In genomic region chr5:73215891-73216610, GRCh38 we compare ENCODE assay signal across 8 cellular contexts. TPM values are rescaled to one million over a fixed set of nuclear protein-coding genes. Genes with fewer than 3 reads are reported as not detected.
DNase-seq lines count a peak whose midpoint lies in the region; ATAC-seq and TF ChIP-seq lines count a peak whose summit lies in the region.

No MANE protein-coding gene starts in this region.

- BruUV-seq in PC-3 (replicated peaks; lab: Mats Ljungman, UMichigan): no TSS peak

- H2AFZ ChIP-seq in PC-3 (ENCODE audit: low read length): peak overlapping the region; percentile 82

- H3K4me3 Mint-ChIP-seq in neural crest cell: peak overlapping the region; percentile 47

- peak; percentile 19 for DNase-seq in NOMO-1 treated with DMSO at 0.1 percent for 48 hours (lab: John Stamatoyannopoulos, UW; ENCODE audit: unreplicated experiment)
- no peak for DNase-seq in NOMO-1 treated with dmso at 0.1 percent for 144 hours (lab: John Stamatoyannopoulos, UW; ENCODE audit: unreplicated experiment)
- DNase-seq in PC-3: peak; percentile 77
- DNase-seq in activated effector memory CD4-positive, alpha-beta T cell treated with Interleukin-2 at 50 U/mL for 16 hours: peak; percentile 36
- peak; percentile 73 for DNase-seq in fibroblast of villous mesenchyme (ENCODE audit: low read depth)
- peak; percentile 82 for DNase-seq in neural crest cell (ENCODE audit: low read depth, low spot score)

- H3K4me1 Mint-ChIP-seq in neural crest cell: no peaks in the 10 kb centered on the region

- H3K4me3 ChIP-seq in PC-3 (ENCODE audit: low read length): peak overlapping the region; percentile 68
- peak overlapping the region; percentile 48 for H3K4me3 ChIP-seq in fibroblast of villous mesenchyme (ENCODE audit: low read depth, low read length)
- peak overlapping the region; percentile 55 to 68 for H3K4me3 ChIP-seq in stomach smooth muscle (ENCODE audit: low read length in 2 of 2)

- TF ChIP-seq CTCF in PC-3 (conservative IDR thresholded peaks at IDR 0.05; ENCODE audit: low read depth, low read length) (peak; percentile 70), fibroblast of villous mesenchyme (IDR thresholded peaks at IDR 0.05; ENCODE audit: insufficient read depth, low read depth, low read length) (peak; percentile 84), neural crest cell (conservative IDR thresholded peaks at IDR 0.05) (peak; percentile 88)

- no peaks in the 10 kb centered on the region for H3K4me1 ChIP-seq in PC-3 (ENCODE audit: insufficient read depth, low read length)
- H3K4me1 ChIP-seq in stomach smooth muscle (ENCODE audit: control insufficient read depth, insufficient read depth, low read length): peaks cover 10% of the 10 kb centered on the region

- H3K36me3 Mint-ChIP-seq in neural crest cell (ENCODE audit: low read depth): peaks cover 3% of the 10 kb centered on the region

- intact Hi-C loops in PC-3 (cut with micrococcal nuclease): loop anchor here (1.0 to 5.0 kb wide), 4 partner anchors 81 to 235 kb away; no protein-coding TSS in a partner anchor

- H3K4me2 ChIP-seq in PC-3 (ENCODE audit: low read length): peak overlapping the region; percentile 93

- H3K36me3 ChIP-seq in PC-3 (ENCODE audit: low read depth, low read length): no peaks in the 10 kb centered on the region
- no peaks in the 10 kb centered on the region for H3K36me3 ChIP-seq in stomach smooth muscle (ENCODE audit: control insufficient read depth in 2 of 2, insufficient read depth in 2 of 2, low read length in 2 of 2)

- ATAC-seq in HG03439 (IDR thresholded peaks at IDR 0.05; ENCODE audit: unreplicated experiment) (peak; percentile 77), PC-3 (peak; percentile 94)

- H3K9me3 ChIP-seq in PC-3 (ENCODE audit: low read length) (no peaks in the 10 kb centered on the region), stomach smooth muscle (ENCODE audit: control insufficient read depth in 2 of 2, low read length in 2 of 2) (no peaks in the 10 kb centered on the region)

- H3K9me2 ChIP-seq in PC-3 (replicated peaks; ENCODE audit: low read length): no peaks in the 10 kb centered on the region

- H3K27ac Mint-ChIP-seq in neural crest cell (ENCODE audit: unreplicated experiment): no peak overlapping the region

- H3K27me3 Mint-ChIP-seq in neural crest cell (ENCODE audit: low read depth): peaks cover 99% of the 10 kb centered on the region

- no peaks in the 10 kb centered on the region for H3F3A ChIP-seq in PC-3 (ENCODE audit: low read length, unreplicated experiment)

- no peaks in the 10 kb centered on the region for H3K9me3 Mint-ChIP-seq in neural crest cell

- no peaks in the 10 kb centered on the region for H3K27me3 ChIP-seq in PC-3 (ENCODE audit: low read length)
- H3K27me3 ChIP-seq in stomach smooth muscle (ENCODE audit: control insufficient read depth in 1 of 2, insufficient read depth in 2 of 2, low read length in 2 of 2): peaks cover 32 to 49% of the 10 kb centered on the region in 2 donors

- H4K20me1 ChIP-seq in PC-3 (ENCODE audit: low read length): no peaks in the 10 kb centered on the region

- H3K79me2 ChIP-seq in PC-3 (ENCODE audit: low read length): no peaks in the 10 kb centered on the region

- H3K9ac ChIP-seq in PC-3 (ENCODE audit: low read length) (peak overlapping the region; percentile 88), stomach smooth muscle (ENCODE audit: low read length in 2 of 2) (no peak overlapping the region)

- H3K27ac ChIP-seq in PC-3 (ENCODE audit: low read length) (peak overlapping the region; percentile 68), stomach smooth muscle (ENCODE audit: low read length) (no peak overlapping the region)

- CTCF ChIA-PET in PC-3 (lab: Charles Lee): interaction anchor here (0.6 to 2.0 kb wide), 11 partner anchors 8 to 259 kb away, joined by 3 to 16 read pairs (median 4); partner anchors contain the start of gene FOXD1

- POLR2A ChIA-PET in PC-3 (lab: Charles Lee; ENCODE audit: unreplicated experiment): interaction anchor here (0.5 to 0.7 kb wide), 5 partner anchors 94 to 831 kb away, joined by 3 to 6 read pairs (median 3); partner anchors contain the start of gene BTF3

RNA-seq across cellular contexts. Expression of gene TMEM174, which starts 43.1 kb away (rescaled TPM):
- total RNA-seq in PC-3 (2014; rRNA removed): not detected in 2 replicates
- total RNA-seq in fibroblast of villous mesenchyme: not detected in 2 replicates
- not detected in 2 replicates for total RNA-seq in neural crest cell
